ENCODE assay signal across 19 cellular contexts in genomic region chr5:90017236-90017635, GRCh38.
DNase-seq lines count a peak whose midpoint lies in the region; ATAC-seq and TF ChIP-seq lines count a peak whose summit lies in the region.
"Had no signal": no experiment of that assay in that cellular context is flagged by ENCODE, and none has a peak within 500 bp of the region (broad histone marks: within the 10 kb centered on the region; RNA-seq: fewer than 3 reads in every experiment).

No MANE protein-coding gene starts in this region.

- no peak for TF ChIP-seq CTCF in foreskin keratinocyte (conservative IDR thresholded peaks at IDR 0.05)

- no peak overlapping the region for H3K4me2 ChIP-seq in neuronal stem cell (ENCODE audit: insufficient read depth, low read length, poor library complexity, severe bottlenecking)
- H3K4me2 ChIP-seq: PC-9 had no signal

- H4K91ac ChIP-seq in neuronal stem cell (ENCODE audit: low read depth, low read length, poor library complexity) = no peak overlapping the region

- peak overlapping the region; percentile 51 for H2AFZ ChIP-seq in neuronal stem cell (ENCODE audit: low read length)
- H2AFZ ChIP-seq: PC-9 had no signal

- H2BK12ac ChIP-seq in neuronal stem cell (ENCODE audit: low read length) = no peak overlapping the region

- H3K79me1 ChIP-seq in neuronal stem cell (ENCODE audit: low read depth, low read length) = no peaks in the 10 kb centered on the region

- H3K27ac ChIP-seq in neuronal stem cell (replicated peaks; ENCODE audit: low read length) (peak overlapping the region; percentile 22), foreskin keratinocyte (no peak overlapping the region)
- H3K27ac ChIP-seq: BLaER1 treated with 17β-estradiol and CSF1 and Interleukin-3, amounts not matched to agents 10 nM and 100 nM; PC-9 had no signal

- H3K9ac ChIP-seq in neuronal stem cell (ENCODE audit: low read depth, low read length, poor library complexity) = no peak overlapping the region
- H3K9ac ChIP-seq: BLaER1 treated with 17β-estradiol and CSF1 and Interleukin-3, amounts not matched to agents 10 nM and 100 nM had no signal

- no peaks in the 10 kb centered on the region for H3K9me3 ChIP-seq in neuronal stem cell (replicated peaks in 1 of 2; ENCODE audit: control insufficient read depth in 2 of 2, insufficient read depth in 1 of 2, low read depth in 1 of 2, low read length in 2 of 2)
- H3K9me3 ChIP-seq: BLaER1 treated with 17β-estradiol and CSF1 and Interleukin-3, amounts not matched to agents 10 nM and 100 nM; HAP-1 had no signal

- no peak overlapping the region for H3K23ac ChIP-seq in neuronal stem cell (ENCODE audit: low read depth, low read length, poor library complexity)

- no peak overlapping the region for H3K4ac ChIP-seq in neuronal stem cell (ENCODE audit: low read length)

- H3K27me3 ChIP-seq in neuronal stem cell (ENCODE audit: control insufficient read depth in 3 of 3, insufficient read depth in 3 of 3, low read depth in 1 of 3, low read length in 3 of 3) (no peaks in the 10 kb centered on the region), foreskin keratinocyte (peaks cover 10% of the 10 kb centered on the region)
- H3K27me3 ChIP-seq: BLaER1 treated with 17β-estradiol and CSF1 and Interleukin-3, amounts not matched to agents 10 nM and 100 nM had no signal

- peaks cover 1 to 17% of the 10 kb centered on the region in 2 donors for H3K4me1 ChIP-seq in neuronal stem cell (ENCODE audit: control insufficient read depth in 2 of 2, insufficient read depth in 1 of 2, low read depth in 1 of 2, low read length in 2 of 2)
- H3K4me1 ChIP-seq in foreskin keratinocyte = no peaks in the 10 kb centered on the region

- ATAC-seq in GM18873 (IDR thresholded peaks at IDR 0.05; ENCODE audit: low FRiP score, unreplicated experiment) (no peak), foreskin keratinocyte (no peak)

- no peak overlapping the region for H2BK5ac ChIP-seq in neuronal stem cell (ENCODE audit: low read length)

- H3K4me3 ChIP-seq in neuronal stem cell (ENCODE audit: low read length in 2 of 2) = no peak overlapping the region
- H3K4me3 ChIP-seq: BLaER1 treated with 17β-estradiol and CSF1 and Interleukin-3, amounts not matched to agents 10 nM and 100 nM; HAP-1; PC-9 had no signal

- H2BK15ac ChIP-seq in neuronal stem cell (ENCODE audit: low read length) = no peak overlapping the region

- H3K18ac ChIP-seq in neuronal stem cell (ENCODE audit: low read length) = no peak overlapping the region

- no peak overlapping the region for H2BK120ac ChIP-seq in neuronal stem cell (ENCODE audit: low read depth, low read length)

- H3K36me3 ChIP-seq in neuronal stem cell (replicated peaks in 1 of 2; ENCODE audit: control insufficient read depth in 2 of 2, insufficient read depth in 2 of 2, low read length in 2 of 2) = no peaks in the 10 kb centered on the region
- H3K36me3 ChIP-seq: BLaER1 treated with 17β-estradiol and CSF1 and Interleukin-3, amounts not matched to agents 10 nM and 100 nM; HAP-1 had no signal

- no CpG with 5 or more reads among the region's 3 CpGs for WGBS in neuronal stem cell (ENCODE audit: extremely low coverage in 2 of 2, insufficient read length in 2 of 2, insufficient replicate concordance in 1 of 2), 2 donors

- peak; percentile 53 for DNase-seq in NCI-H1105 treated with DMSO at 0.1 percent for 48 hours (lab: John Stamatoyannopoulos, UW)
- no peak for DNase-seq in NCI-H1105 (lab: John Stamatoyannopoulos, UW)
- peak; percentile 52 for DNase-seq in NCI-H146 treated with DMSO at 0.1 percent for 48 hours (lab: John Stamatoyannopoulos, UW; ENCODE audit: unreplicated experiment)
- peak; percentile 23 for DNase-seq in astrocyte of the hippocampus (ENCODE audit: low read depth, low spot score)
- peak; percentile 14 for DNase-seq in neuronal stem cell (ENCODE audit: low spot score)
- DNase-seq in GM19240 (ENCODE audit: insufficient read length, low spot score) = no peak
- DNase-seq in foreskin keratinocyte = no peak
- DNase-seq: CD8-positive, alpha-beta memory T cell; IMR-90; Kasumi-1; MM.1S; NCI-H1092 treated with DMSO at 0.1 percent for 48 hours; NCI-H2081 treated with DMSO at 0.1 percent for 48 hours; NCI-H2227 treated with DMSO at 0.1 percent for 48 hours; NCI-H524; PC-9 had no signal

- H4K8ac ChIP-seq in neuronal stem cell (ENCODE audit: low read depth, low read length) = no peak overlapping the region

- H2AK5ac ChIP-seq in neuronal stem cell (ENCODE audit: low read depth, low read length) = no peak overlapping the region

- no peak overlapping the region for H3K14ac ChIP-seq in neuronal stem cell (ENCODE audit: low read length)

Comparison
In these comparisons a context has a peak if more than half of its experiments do, and no peak if none do; other contexts are left out.
1. DNase-seq: peak in NCI-H1105 treated with DMSO at 0.1 percent for 48 hours (single experiment), NCI-H146 treated with DMSO at 0.1 percent for 48 hours (single experiment), astrocyte of the hippocampus (single experiment) and neuronal stem cell (single experiment); none in NCI-H1105 (single experiment), GM19240 (single experiment) and foreskin keratinocyte (0 of 2).